10 cellular contexts compared by ENCODE assay signal in the genomic region with DNA sequence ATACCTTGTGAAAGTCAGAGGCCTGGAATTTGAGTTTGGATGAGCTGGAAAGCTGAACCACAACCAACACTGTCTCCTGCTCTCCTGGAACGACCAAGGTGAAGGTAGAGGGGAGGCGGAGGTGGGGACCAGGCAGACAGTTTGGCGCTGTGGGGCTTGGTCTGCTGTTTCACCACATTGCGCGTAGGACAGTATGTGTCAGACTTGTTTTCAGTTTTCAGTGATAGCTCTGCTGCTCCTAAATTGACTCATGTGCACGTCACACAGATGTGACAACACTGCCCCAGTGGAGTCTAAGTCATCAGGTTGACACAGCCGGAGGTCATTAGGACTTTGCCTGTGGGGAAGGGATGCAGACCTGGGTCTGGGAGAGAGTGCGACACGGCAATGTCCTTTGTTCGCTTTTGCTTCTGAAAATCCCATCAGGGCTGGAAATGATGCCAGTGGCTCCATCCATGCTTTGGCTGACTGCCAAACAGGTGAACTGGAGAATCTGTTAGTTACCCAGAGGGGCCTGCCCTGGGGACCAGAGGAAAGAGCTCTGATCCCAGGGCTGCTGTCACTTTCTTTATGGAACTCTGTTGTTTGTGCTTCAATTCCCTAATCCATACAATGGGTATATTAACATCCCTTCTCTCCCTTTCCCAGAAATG.
DNase-seq lines count a peak whose midpoint lies in the region; TF ChIP-seq lines count a peak whose summit lies in the region.
"Had no signal": no experiment of that assay in that cellular context is flagged by ENCODE, and none has a peak within 500 bp of the region (broad histone marks: within the 10 kb centered on the region; RNA-seq: fewer than 3 reads in every experiment).

No MANE protein-coding gene starts in this region.

- H3K27ac ChIP-seq in WERI-Rb-1, result no peak overlapping the region
- no peak overlapping the region for H3K27ac ChIP-seq in suprapubic skin
- H3K27ac ChIP-seq: HL-60 had no signal

- TF ChIP-seq CTCF in WERI-Rb-1 (IDR thresholded peaks at IDR 0.05; ENCODE audit: low read depth, low read length) (no peak), suprapubic skin (IDR thresholded peaks at IDR 0.05) (no peak), lower leg skin (IDR thresholded peaks at IDR 0.05) (no peak)

- H3K9me3 ChIP-seq in WERI-Rb-1 (ENCODE audit: severe bottlenecking) (peaks cover 3% of the 10 kb centered on the region), suprapubic skin (no peaks in the 10 kb centered on the region)

- H3K27me3 ChIP-seq in WERI-Rb-1 (ENCODE audit: insufficient read depth, low read depth, severe bottlenecking) (no peaks in the 10 kb centered on the region), suprapubic skin (no peaks in the 10 kb centered on the region)

- H3K4me3 ChIP-seq in WERI-Rb-1 (ENCODE audit: low read depth, low read length) (no peak overlapping the region), suprapubic skin (no peak overlapping the region), lower leg skin (ENCODE audit: low read depth, poor library complexity, severe bottlenecking) (no peak overlapping the region)

- DNase-seq in SHP77 (lab: John Stamatoyannopoulos, UW) (peak; percentile 11 to 51), SHP77 treated with DMSO at 0.1 percent for 48 hours (lab: John Stamatoyannopoulos, UW) (no peak), NCI-H2171 treated with DMSO at 0.1 percent for 48 hours (lab: John Stamatoyannopoulos, UW) (peak; percentile 50), WERI-Rb-1 (no peak), suprapubic skin (ENCODE audit: low spot score in 2 of 2) (no peak), lower leg skin (ENCODE audit: low spot score in 2 of 2) (no peak)
- DNase-seq in activated T-helper 9 cell treated with anti-CD3 and anti-CD28 coated beads, Interleukin-2, amount 50 U/mL, for 16 hours (ENCODE audit: low read depth), result peak; percentile 40
- DNase-seq in stimulated activated CD4-positive, alpha-beta T cell treated with anti-CD3 and anti-CD28 coated beads, TNF-alpha, amount 100 ng/mL, for 48 hours (ENCODE audit: low read depth in 3 of 3), result peak; percentile 44 to 62 (median 58)
- DNase-seq: NCI-H774 had no signal

- H3K4me1 ChIP-seq in suprapubic skin, result no peaks in the 10 kb centered on the region

- no peak for TF ChIP-seq EP300 in suprapubic skin (IDR thresholded peaks at IDR 0.05)

- intact Hi-C loops in lower leg skin (cut with DNase I; ENCODE audit: low total_unique reads), result no loop called here

- no peaks in the 10 kb centered on the region for H3K36me3 ChIP-seq in WERI-Rb-1
- H3K36me3 ChIP-seq in suprapubic skin, result no peaks in the 10 kb centered on the region

- TF ChIP-seq POLR2A in suprapubic skin (IDR thresholded peaks at IDR 0.05), result no peak
- no peak for TF ChIP-seq POLR2A in lower leg skin (IDR thresholded peaks at IDR 0.05)

- WGBS in suprapubic skin, result 86% methylated on average over 9 of the region's 10 CpGs
- 88 to 92% methylated on average over 10 of the region's 10 CpGs for WGBS in lower leg skin, 2 donors

Comparison
In these comparisons a context has a peak if more than half of its experiments do, and no peak if none do; other contexts are left out.
1. DNase-seq: peak in SHP77 (2 of 2), NCI-H2171 treated with DMSO at 0.1 percent for 48 hours (single experiment), activated T-helper 9 cell treated with anti-CD3 and anti-CD28 coated beads, Interleukin-2, amount 50 U/mL, for 16 hours (single experiment) and stimulated activated CD4-positive, alpha-beta T cell treated with anti-CD3 and anti-CD28 coated beads, TNF-alpha, amount 100 ng/mL, for 48 hours (3 of 3); none in SHP77 treated with DMSO at 0.1 percent for 48 hours (single experiment), WERI-Rb-1 (single experiment), suprapubic skin (0 of 2) and lower leg skin (0 of 2).